ENCODE assay signal across 16 cellular contexts in genomic region chr7:84372712-84373111, GRCh38.
DNase-seq lines count a peak whose midpoint lies in the region; ATAC-seq and TF ChIP-seq lines count a peak whose summit lies in the region.
"Had no signal": no experiment of that assay in that cellular context is flagged by ENCODE, and none has a peak within 500 bp of the region (broad histone marks: within the 10 kb centered on the region; RNA-seq: fewer than 3 reads in every experiment).

No MANE protein-coding gene starts in this region.

- H3K27ac Mint-ChIP-seq in GM23338: no peak overlapping the region

- H3K4me1 ChIP-seq in neuronal stem cell (ENCODE audit: control insufficient read depth in 2 of 2, insufficient read depth in 1 of 2, low read depth in 1 of 2, low read length in 2 of 2) (peaks cover 0 to 2% of the 10 kb centered on the region in 2 donors), GM23338 (ENCODE audit: insufficient read depth) (no peaks in the 10 kb centered on the region)
- H3K4me1 ChIP-seq: BLaER1 had no signal

- H3K79me2 ChIP-seq in GM23338 (replicated peaks; ENCODE audit: insufficient read depth): no peaks in the 10 kb centered on the region

- peak; percentile 27 for DNase-seq in HCEC 1CT
- DNase-seq in NOMO-1 (lab: John Stamatoyannopoulos, UW; ENCODE audit: unreplicated experiment in 2 of 2): peak; percentile 98 to 99
- DNase-seq in brain microvascular endothelial cell: peak; percentile 1
- DNase-seq in neuronal stem cell (ENCODE audit: low spot score): no peak
- DNase-seq in SIG-M5 (lab: John Stamatoyannopoulos, UW): no peak
- no peak for DNase-seq in iPS-NIHi7 (ENCODE audit: extremely low spot score)
- DNase-seq in GM23338 (ENCODE audit: low spot score): no peak
- DNase-seq: activated T-cell treated with anti-CD3 and anti-CD28 coated beads, Interleukin-2, amount 50 U/mL, for 4 hours; mucosa of descending colon; NCI-H2029; NCI-H774; SHP77 treated with DMSO at 0.1 percent for 48 hours; stimulated activated CD4-positive, alpha-beta T cell treated with anti-CD3 and anti-CD28 coated beads, Interleukin-4, amount 100 ng/mL, for 24 hours had no signal

- no peak overlapping the region for H2BK15ac ChIP-seq in neuronal stem cell (ENCODE audit: low read length)

- no peaks in the 10 kb centered on the region for H3K79me1 ChIP-seq in neuronal stem cell (ENCODE audit: low read depth, low read length)

- H3K4me2 ChIP-seq in neuronal stem cell (ENCODE audit: insufficient read depth, low read length, poor library complexity, severe bottlenecking) (no peak overlapping the region), GM23338 (no peak overlapping the region)
- H3K4me2 ChIP-seq: BLaER1 had no signal

- no peaks in the 10 kb centered on the region for H3K9me3 Mint-ChIP-seq in GM23338
- H3K9me3 Mint-ChIP-seq: activated T-cell treated with anti-CD3 and anti-CD28 coated beads, Interleukin-2, amount 50 U/mL, for 4 hours had no signal

- no peak overlapping the region for H2AFZ ChIP-seq in neuronal stem cell (ENCODE audit: low read length)
- no peak overlapping the region for H2AFZ ChIP-seq in GM23338

- no peaks in the 10 kb centered on the region for H3K27me3 ChIP-seq in brain microvascular endothelial cell (replicated peaks)
- H3K27me3 ChIP-seq in neuronal stem cell (ENCODE audit: control insufficient read depth in 3 of 3, insufficient read depth in 3 of 3, low read depth in 1 of 3, low read length in 3 of 3): no peaks in the 10 kb centered on the region
- no peaks in the 10 kb centered on the region for H3K27me3 ChIP-seq in GM23338 (ENCODE audit: insufficient read depth)
- H3K27me3 ChIP-seq: BLaER1 had no signal

- no peak overlapping the region for H3K9ac ChIP-seq in neuronal stem cell (ENCODE audit: low read depth, low read length, poor library complexity)
- H3K9ac ChIP-seq: BLaER1 had no signal

- no peak overlapping the region for H3K4me3 ChIP-seq in brain microvascular endothelial cell (ENCODE audit: low read depth, low read length)
- H3K4me3 ChIP-seq in neuronal stem cell (ENCODE audit: low read length in 2 of 2): no peak overlapping the region
- H3K4me3 ChIP-seq in GM23338: no peak overlapping the region
- H3K4me3 ChIP-seq: BLaER1, mucosa of descending colon had no signal

- H2AK5ac ChIP-seq in neuronal stem cell (ENCODE audit: low read depth, low read length): no peak overlapping the region

- no peak overlapping the region for H3K4ac ChIP-seq in neuronal stem cell (ENCODE audit: low read length)

- peak overlapping the region; percentile 28 for H2BK12ac ChIP-seq in neuronal stem cell (ENCODE audit: low read length)

- H2BK5ac ChIP-seq in neuronal stem cell (ENCODE audit: low read length): no peak overlapping the region

- no peak overlapping the region for H2BK120ac ChIP-seq in neuronal stem cell (ENCODE audit: low read depth, low read length)

- no peak overlapping the region for H3K18ac ChIP-seq in neuronal stem cell (ENCODE audit: low read length)

- H3F3A ChIP-seq in GM23338 (replicated peaks; ENCODE audit: low read depth): no peaks in the 10 kb centered on the region

- no peaks in the 10 kb centered on the region for H3K27me3 Mint-ChIP-seq in GM23338 (ENCODE audit: insufficient read depth, low read depth, poor library complexity)

- no peak overlapping the region for H4K8ac ChIP-seq in neuronal stem cell (ENCODE audit: low read depth, low read length)

- H3K9me3 ChIP-seq in neuronal stem cell (replicated peaks in 1 of 2; ENCODE audit: control insufficient read depth in 2 of 2, insufficient read depth in 1 of 2, low read depth in 1 of 2, low read length in 2 of 2): no peaks in the 10 kb centered on the region
- H3K9me3 ChIP-seq: BLaER1, mucosa of descending colon had no signal

- no peak overlapping the region for H4K91ac ChIP-seq in neuronal stem cell (ENCODE audit: low read depth, low read length, poor library complexity)

- ATAC-seq in HG03439 (IDR thresholded peaks at IDR 0.05; ENCODE audit: unreplicated experiment) (no peak), GM23338 (no peak)
- ATAC-seq: activated T-cell treated with anti-CD3 and anti-CD28 coated beads, Interleukin-2, amount 50 U/mL, for 4 hours; mucosa of descending colon; sciatic nerve had no signal

- no peaks in the 10 kb centered on the region for H3K4me1 Mint-ChIP-seq in GM23338

- H3K36me3 ChIP-seq in brain microvascular endothelial cell (replicated peaks): no peaks in the 10 kb centered on the region
- no peaks in the 10 kb centered on the region for H3K36me3 ChIP-seq in neuronal stem cell (replicated peaks in 1 of 2; ENCODE audit: control insufficient read depth in 2 of 2, insufficient read depth in 2 of 2, low read length in 2 of 2)
- H3K36me3 ChIP-seq in GM23338 (ENCODE audit: insufficient read depth): no peaks in the 10 kb centered on the region
- H3K36me3 ChIP-seq: BLaER1 had no signal

- no peak overlapping the region for H3K14ac ChIP-seq in neuronal stem cell (ENCODE audit: low read length)

- no peaks in the 10 kb centered on the region for H3K9me2 ChIP-seq in GM23338 (ENCODE audit: insufficient read depth)

- H3K4me3 Mint-ChIP-seq in GM23338: no peak overlapping the region
- H3K4me3 Mint-ChIP-seq: activated T-cell treated with anti-CD3 and anti-CD28 coated beads, Interleukin-2, amount 50 U/mL, for 4 hours had no signal

- in situ Hi-C loops in brain microvascular endothelial cell (cut with HindIII; ENCODE audit: low pct_ligation_motif_present, low sequenced_read_pairs): no loop called here

- no peaks in the 10 kb centered on the region for H3K36me3 Mint-ChIP-seq in GM23338 (ENCODE audit: low read depth)

- WGBS in neuronal stem cell (ENCODE audit: extremely low coverage in 2 of 2, insufficient read length in 2 of 2, insufficient replicate concordance in 1 of 2), 2 donors: no CpG with 5 or more reads among the region's 4 CpGs

- H3K23ac ChIP-seq in neuronal stem cell (ENCODE audit: low read depth, low read length, poor library complexity): no peak overlapping the region

- no peak for TF ChIP-seq CTCF in brain microvascular endothelial cell (IDR thresholded peaks at IDR 0.05; ENCODE audit: low read depth, low read length, missing control alignments)
- no peak for TF ChIP-seq CTCF in GM23338 (conservative IDR thresholded peaks at IDR 0.05; ENCODE audit: low read depth in 2 of 2)

- H3K27ac ChIP-seq in brain microvascular endothelial cell (peak overlapping the region; percentile 39), neuronal stem cell (replicated peaks; ENCODE audit: low read length) (no peak overlapping the region), GM23338 (ENCODE audit: low read depth) (no peak overlapping the region)
- H3K27ac ChIP-seq: BLaER1 had no signal

- no peaks in the 10 kb centered on the region for H4K20me1 ChIP-seq in GM23338 (replicated peaks; ENCODE audit: insufficient read depth)
- H4K20me1 ChIP-seq: BLaER1 had no signal

TF ChIP-seq in GM23338, 12 proteins besides CTCF, POLR2A, EP300 and RAD21 (continues in another document):
- TF ChIP-seq ZNF114 (CRISPR knock-in tag; IDR thresholded peaks at IDR 0.05) (no peak), NANOG (IDR thresholded peaks at IDR 0.05; ENCODE audit: borderline replicate concordance) (no peak), JUNB (IDR thresholded peaks at IDR 0.05; ENCODE audit: unreplicated experiment) (no peak), ZNF331 (CRISPR knock-in tag; IDR thresholded peaks at IDR 0.05; ENCODE audit: low read depth) (no peak), EZH2 (IDR thresholded peaks at IDR 0.05; ENCODE audit: low read depth, unreplicated experiment) (no peak), EZH2phosphoT487 (IDR thresholded peaks at IDR 0.05; ENCODE audit: unreplicated experiment) (no peak), REST (IDR thresholded peaks at IDR 0.05; ENCODE audit: unreplicated experiment) (no peak)

Comparison
In these comparisons a context has a peak if more than half of its experiments do, and no peak if none do; other contexts are left out.
1. DNase-seq: peak in HCEC 1CT (single experiment), NOMO-1 (2 of 2) and brain microvascular endothelial cell (single experiment); none in neuronal stem cell (single experiment), SIG-M5 (single experiment), iPS-NIHi7 (single experiment) and GM23338 (single experiment).